8 cellular contexts compared by ENCODE assay signal in genomic region chr13:48731957-48732569, GRCh38.
A peak's percentile ranks its signal among the peaks of the same experiment; 100 is the strongest.
DNase-seq lines count a peak whose midpoint lies in the region; ATAC-seq and TF ChIP-seq lines count a peak whose summit lies in the region.

No MANE protein-coding gene starts in this region.

- H3K9me3 ChIP-seq in cardiac muscle cell (ENCODE audit: low read depth), result no peaks in the 10 kb centered on the region

- ATAC-seq in GM21447 (IDR thresholded peaks at IDR 0.05; ENCODE audit: unreplicated experiment) (peak; percentile 84), GM19397 (IDR thresholded peaks at IDR 0.05; ENCODE audit: unreplicated experiment) (no peak)
- peak; percentile 67 for ATAC-seq in activated T-helper 17 cell treated with anti-CD3 and anti-CD28 coated beads, Interleukin-2, amount 50 U/mL, for 72 hours (replicated peaks)

- no peak for DNase-seq in BJ (ENCODE audit: low read depth)
- DNase-seq in NOMO-1 (lab: John Stamatoyannopoulos, UW; ENCODE audit: unreplicated experiment in 2 of 2), result peak; percentile 56 to 69
- peak; percentile 42 to 52 for DNase-seq in cardiac muscle cell (ENCODE audit: low read depth in 1 of 2, low spot score in 1 of 2)
- peak; percentile 31 to 51 for DNase-seq in stimulated activated CD4-positive, alpha-beta T cell treated with anti-CD3 and anti-CD28 coated beads, Interleukin-15, amount 100 ng/mL, for 1 hour (ENCODE audit: low read depth in 1 of 2, low spot score in 1 of 2)
- no peak for DNase-seq in NCI-H774 (lab: John Stamatoyannopoulos, UW)

- H3K4me3 ChIP-seq in BJ (ENCODE audit: low read depth, low read length), result no peak overlapping the region
- no peak overlapping the region for H3K4me3 ChIP-seq in cardiac muscle cell

- H3K4me3 Mint-ChIP-seq in activated T-helper 17 cell treated with anti-CD3 and anti-CD28 coated beads, Interleukin-2, amount 50 U/mL, for 72 hours, result peak overlapping the region; percentile 71

- no peaks in the 10 kb centered on the region for H3K36me3 ChIP-seq in BJ (ENCODE audit: control insufficient read depth, insufficient read depth, low read length)
- H3K36me3 ChIP-seq in cardiac muscle cell, result no peaks in the 10 kb centered on the region

- POLR2A ChIA-PET in BJ (lab: Charles Lee), result no interaction called here

- peak; percentile 66 for TF ChIP-seq CTCF in BJ (IDR thresholded peaks at IDR 0.05; ENCODE audit: insufficient read depth, low read depth, low read length)
- TF ChIP-seq CTCF in cardiac muscle cell (IDR thresholded peaks at IDR 0.05; ENCODE audit: low read depth, low read length), result peak; percentile 70

- H3K27me3 ChIP-seq in BJ (ENCODE audit: control insufficient read depth, insufficient read depth, low read length) (peaks cover 5% of the 10 kb centered on the region), cardiac muscle cell (no peaks in the 10 kb centered on the region)

- no peak overlapping the region for H3K27ac ChIP-seq in cardiac muscle cell

- no peaks in the 10 kb centered on the region for H3K9me3 Mint-ChIP-seq in activated T-helper 17 cell treated with anti-CD3 and anti-CD28 coated beads, Interleukin-2, amount 50 U/mL, for 72 hours

- H3K27me3 Mint-ChIP-seq in activated T-helper 17 cell treated with anti-CD3 and anti-CD28 coated beads, Interleukin-2, amount 50 U/mL, for 72 hours, result peaks cover 3% of the 10 kb centered on the region

- peak overlapping the region; percentile 81 for H3K27ac Mint-ChIP-seq in activated T-helper 17 cell treated with anti-CD3 and anti-CD28 coated beads, Interleukin-2, amount 50 U/mL, for 72 hours

- peaks cover 13% of the 10 kb centered on the region for H3K4me1 Mint-ChIP-seq in activated T-helper 17 cell treated with anti-CD3 and anti-CD28 coated beads, Interleukin-2, amount 50 U/mL, for 72 hours

- no peaks in the 10 kb centered on the region for H3K4me1 ChIP-seq in cardiac muscle cell (ENCODE audit: low read depth)

- no peaks in the 10 kb centered on the region for H3K36me3 Mint-ChIP-seq in activated T-helper 17 cell treated with anti-CD3 and anti-CD28 coated beads, Interleukin-2, amount 50 U/mL, for 72 hours (ENCODE audit: low read depth)

- CTCF ChIA-PET in BJ (lab: Yijun Ruan, JAX), result interaction anchor here (1.0 to 1.8 kb wide), 5 partner anchors 9 to 534 kb away, joined by 3 to 6 read pairs (median 3); no protein-coding TSS in a partner anchor

Comparison
In these comparisons a context has a peak if more than half of its experiments do, and no peak if none do; other contexts are left out.
1. DNase-seq: peak in NOMO-1 (2 of 2), cardiac muscle cell (2 of 2) and stimulated activated CD4-positive, alpha-beta T cell treated with anti-CD3 and anti-CD28 coated beads, Interleukin-15, amount 100 ng/mL, for 1 hour (2 of 2); none in BJ (single experiment) and NCI-H774 (single experiment).